26 cellular contexts compared by ENCODE assay signal in genomic region chr15:77612958-77613601, GRCh38. TPM values are rescaled to one million over a fixed set of nuclear protein-coding genes. Genes with fewer than 3 reads are reported as not detected.
"Had no signal": no experiment of that assay in that cellular context is flagged by ENCODE, and none has a peak within 500 bp of the region (broad histone marks: within the 10 kb centered on the region; RNA-seq: fewer than 3 reads in every experiment).

No MANE protein-coding gene starts in this region.

- H3K27ac ChIP-seq: HL-60, RWPE1, SJCRH30 had no signal

- H3K4me3 ChIP-seq: SJCRH30 had no signal

- H3K4me1 ChIP-seq: SJCRH30 had no signal

- H3K9me3 ChIP-seq: SJCRH30 had no signal

- ATAC-seq: Panc1, PC-3 had no signal

- H3K27me3 ChIP-seq: SJCRH30 had no signal

- DNase-seq: KBM-7, MV-4-11, NCI-H1048, NCI-H1105, NCI-H1417, NCI-H146, NCI-H1694 treated with DMSO at 0.1 percent for 48 hours, NCI-H1930, NCI-H2081, NCI-H2107, NCI-H2227 treated with DMSO at 0.1 percent for 48 hours, NCI-H510A, NCI-H524 treated with DMSO at 0.1 percent for 48 hours, NCI-H69, NCI-H774, PC-3, SHP77 treated with DMSO at 0.1 percent for 48 hours, SJCRH30 had no signal

- H3K36me3 ChIP-seq: SJCRH30 had no signal

RNA-seq across cellular contexts. Expression of gene LINGO1, which starts 19.6 kb away (rescaled TPM):
- total RNA-seq: LHCN-M2; MCF 10A; OCI-LY7; PC-3; T-helper 1 cell treated with Interleukin-12 subunit alpha and Interleukin-12 subunit beta and Interleukin-4 antibody, amounts not matched to agents 30 ng/mL and 1 ng/mL, for 36 hours had no signal
- polyA plus RNA-seq: IgD-negative memory B cell had no signal
